Comparison of ENCODE assay signal across 2 cellular contexts in the genomic region with DNA sequence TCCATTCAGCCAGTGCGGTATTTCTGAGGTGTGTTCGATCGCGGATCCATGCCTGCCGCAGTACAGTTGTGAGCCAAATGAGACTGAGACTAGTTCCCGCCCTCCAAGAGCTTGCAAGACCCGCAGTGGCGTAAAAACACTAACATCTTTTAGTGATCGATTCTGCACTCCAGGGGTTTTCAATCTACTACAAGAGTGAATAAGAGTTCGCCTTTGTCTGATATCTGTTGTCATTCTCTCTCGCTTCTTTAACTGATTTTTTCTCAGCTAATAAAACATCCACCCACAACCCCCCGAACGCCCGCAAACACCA.
TF ChIP-seq lines count a peak whose summit lies in the region.

No MANE protein-coding gene starts in this region.

TF ChIP-seq in GM12878, 131 proteins besides CTCF, POLR2A, EP300 and RAD21:
- TF ChIP-seq, protein P1, sequence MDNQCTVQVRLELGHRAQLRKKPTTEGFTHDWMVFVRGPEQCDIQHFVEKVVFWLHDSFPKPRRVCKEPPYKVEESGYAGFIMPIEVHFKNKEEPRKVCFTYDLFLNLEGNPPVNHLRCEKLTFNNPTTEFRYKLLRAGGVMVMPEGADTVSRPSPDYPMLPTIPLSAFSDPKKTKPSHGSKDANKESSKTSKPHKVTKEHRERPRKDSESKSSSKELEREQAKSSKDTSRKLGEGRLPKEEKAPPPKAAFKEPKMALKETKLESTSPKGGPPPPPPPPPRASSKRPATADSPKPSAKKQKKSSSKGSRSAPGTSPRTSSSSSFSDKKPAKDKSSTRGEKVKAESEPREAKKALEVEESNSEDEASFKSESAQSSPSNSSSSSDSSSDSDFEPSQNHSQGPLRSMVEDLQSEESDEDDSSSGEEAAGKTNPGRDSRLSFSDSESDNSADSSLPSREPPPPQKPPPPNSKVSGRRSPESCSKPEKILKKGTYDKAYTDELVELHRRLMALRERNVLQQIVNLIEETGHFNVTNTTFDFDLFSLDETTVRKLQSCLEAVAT (IDR thresholded peaks at IDR 0.05): peak; percentile 66; the same call in 1 of the 2 replicates
- TF ChIP-seq CHD4 (IDR thresholded peaks at IDR 0.05) (no peak), ZZZ3 (IDR thresholded peaks at IDR 0.05; ENCODE audit: control insufficient read depth, insufficient read length, low read depth) (no peak), RUNX3 (IDR thresholded peaks at IDR 0.05; ENCODE audit: low read length) (peak; percentile 61; the same call in 1 of the 2 replicates), MTA3 (IDR thresholded peaks at IDR 0.05; ENCODE audit: borderline replicate concordance, low read length) (0 out of 2 replicates have a peak, but pooled peaks have one; percentile 41)
- TF ChIP-seq, protein P2, sequence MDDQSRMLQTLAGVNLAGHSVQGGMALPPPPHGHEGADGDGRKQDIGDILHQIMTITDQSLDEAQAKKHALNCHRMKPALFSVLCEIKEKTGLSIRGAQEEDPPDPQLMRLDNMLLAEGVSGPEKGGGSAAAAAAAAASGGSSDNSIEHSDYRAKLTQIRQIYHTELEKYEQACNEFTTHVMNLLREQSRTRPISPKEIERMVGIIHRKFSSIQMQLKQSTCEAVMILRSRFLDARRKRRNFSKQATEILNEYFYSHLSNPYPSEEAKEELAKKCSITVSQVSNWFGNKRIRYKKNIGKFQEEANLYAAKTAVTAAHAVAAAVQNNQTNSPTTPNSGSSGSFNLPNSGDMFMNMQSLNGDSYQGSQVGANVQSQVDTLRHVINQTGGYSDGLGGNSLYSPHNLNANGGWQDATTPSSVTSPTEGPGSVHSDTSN (IDR thresholded peaks at IDR 0.05; ENCODE audit: insufficient replicate concordance, low read depth, low read length): peak; percentile 8
TF ChIP-seq in GM12878: peak in this region for 4.

TF ChIP-seq in liver, 16 proteins besides CTCF, POLR2A, EP300 and RAD21:
- TF ChIP-seq RXRA (IDR thresholded peaks at IDR 0.05) (peak in 1 of 2 donors; percentile 6), JUND (IDR thresholded peaks at IDR 0.05) (no peak)
